ENCODE assay signal across 18 cellular contexts in the genomic region with DNA sequence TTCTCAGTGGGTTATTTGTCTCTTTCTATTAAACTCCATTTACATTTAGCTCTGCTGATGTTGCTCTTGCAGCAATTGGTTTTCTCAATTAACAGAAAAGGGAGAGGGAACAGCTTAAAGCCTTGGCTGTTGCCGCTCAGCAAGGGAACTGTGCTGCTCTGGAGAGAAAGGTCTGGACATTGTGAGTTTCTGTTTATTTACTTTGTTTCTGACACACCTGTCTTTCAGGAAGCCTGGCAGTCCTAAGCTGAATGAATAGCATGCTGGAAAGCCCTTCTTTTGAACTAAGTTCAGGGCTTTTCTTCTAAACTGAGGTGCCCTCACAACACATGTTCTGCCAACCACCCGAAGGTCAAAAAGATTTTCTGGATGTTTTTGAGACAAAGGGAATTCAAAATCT.
"Had no signal": no experiment of that assay in that cellular context is flagged by ENCODE, and none has a peak within 500 bp of the region (broad histone marks: within the 10 kb centered on the region; RNA-seq: fewer than 3 reads in every experiment).

No MANE protein-coding gene starts in this region.

- H3K27ac ChIP-seq: body of pancreas, coronary artery, tibial artery, uterus had no signal

- H3K4me3 ChIP-seq: body of pancreas, coronary artery, tibial artery, uterus had no signal

- H3K9me3 ChIP-seq: body of pancreas, tibial artery had no signal

- H3K36me3 ChIP-seq: tibial artery, uterus had no signal

- H3K4me1 ChIP-seq: body of pancreas, tibial artery, uterus had no signal

- H3K27me3 ChIP-seq: body of pancreas, tibial artery, uterus had no signal

- DNase-seq: activated CD4-positive, alpha-beta T cell treated with anti-CD3 and anti-CD28 coated beads, Interleukin-2, amount 10 ng/mL, durations not matched to agents 7 days and 5 days; activated CD8-positive, alpha-beta memory T cell treated with anti-CD3 and anti-CD28 coated beads, Interleukin-2, amount 50 U/mL, for 48 hours; activated gamma-delta T cell; activated T-cell treated with anti-CD3 and anti-CD28 coated beads, Interleukin-2, amount 50 U/mL, for 72 hours; amniotic stem cell; body of pancreas; central memory CD4-positive, alpha-beta T cell; effector CD4-positive, alpha-beta T cell; foreskin fibroblast; hypothalamus; kidney; mesenchymal stem cell; stimulated activated CD4-positive, alpha-beta T cell treated with anti-CD3 and anti-CD28 coated beads, Interleukin-15, amount 100 ng/mL, for 24 hours; stimulated activated CD4-positive, alpha-beta T cell treated with anti-CD3 and anti-CD28 coated beads, Interleukin-4, amount 100 ng/mL, for 24 hours; stimulated activated naive CD4-positive, alpha-beta T cell; tibial artery; uterus had no signal
